23 cellular contexts compared by ENCODE assay signal in genomic region chr14:62745496-62745895, GRCh38.
"Had no signal": no experiment of that assay in that cellular context is flagged by ENCODE, and none has a peak within 500 bp of the region (broad histone marks: within the 10 kb centered on the region; RNA-seq: fewer than 3 reads in every experiment).

No MANE protein-coding gene starts in this region.

- H3K4me1 ChIP-seq: colonic mucosa, heart left ventricle, left lung, lower lobe of right lung, right lobe of liver, transverse colon, uterus had no signal

- H3K9me3 ChIP-seq: colonic mucosa, gastroesophageal sphincter, heart left ventricle, lower lobe of right lung, right lobe of liver, transverse colon, uterus had no signal

- H3K36me3 ChIP-seq: colonic mucosa, gastroesophageal sphincter, heart left ventricle, left lung, lower lobe of right lung, right lobe of liver, transverse colon, uterus had no signal

- DNase-seq: activated CD4-positive, alpha-beta T cell treated with anti-CD3 and anti-CD28 coated beads for 4 hours; activated CD4-positive, alpha-beta T cell treated with anti-CD3 and anti-CD28 coated beads, Interleukin-2, amount 50 U/mL, for 4 hours; activated naive CD4-positive, alpha-beta T cell; activated T-cell treated with anti-CD3 and anti-CD28 coated beads for 4 hours; activated T-cell treated with anti-CD3 and anti-CD28 coated beads, Interleukin-2, amount 50 U/mL, for 72 hours; cerebellar nuclear complex; colonic mucosa; dorsolateral prefrontal cortex; effector memory CD4-positive, alpha-beta T cell; erythroblast; heart left ventricle; left lung; lower lobe of right lung; mucosa of descending colon; right lobe of liver; stimulated activated CD4-positive, alpha-beta T cell treated with anti-CD3 and anti-CD28 coated beads, Interleukin-2, amount 100 ng/mL, for 48 hours; stimulated activated naive CD4-positive, alpha-beta T cell treated with Interleukin-2 at 50 U/mL for 16 hours; transverse colon; uterus had no signal

- H3K4me3 ChIP-seq: colonic mucosa, dorsolateral prefrontal cortex, gastroesophageal sphincter, heart left ventricle, left lung, lower lobe of right lung, mucosa of descending colon, right lobe of liver, transverse colon, uterus had no signal

- H3K27me3 ChIP-seq: colonic mucosa, dorsolateral prefrontal cortex, gastroesophageal sphincter, heart left ventricle, left lung, right lobe of liver, transverse colon, uterus had no signal

- H3K27ac ChIP-seq: colonic mucosa, dorsolateral prefrontal cortex, gastroesophageal sphincter, heart left ventricle, left lung, lower lobe of right lung, right lobe of liver, transverse colon, uterus, VCaP had no signal

- ATAC-seq: activated naive CD4-positive, alpha-beta T cell treated with anti-CD3 and anti-CD28 coated beads, Interleukin-2, amount 50 U/mL, for 72 hours; activated T-cell treated with anti-CD3 and anti-CD28 coated beads, Interleukin-2, amount 50 U/mL, for 72 hours; gastroesophageal sphincter; heart left ventricle; left lung; lower lobe of right lung; mucosa of descending colon; natural killer cell treated with Interleukin-12 subunit alpha and Interleukin-12 subunit beta and Interleukin-15 and Interleukin-18, amount 100 ng/mL, for 72 hours; right lobe of liver had no signal
